ENCODE assay signal across 1 cellular context in genomic region chr14:102629011-102629444, GRCh38.
TF ChIP-seq lines count a peak whose summit lies in the region.

No MANE protein-coding gene starts in this region.

TF ChIP-seq in K562, 482 proteins besides CTCF, POLR2A, EP300 and RAD21 (continued from another document and continues in another):
- TF ChIP-seq ZBTB40 (IDR thresholded peaks at IDR 0.05): peak; percentile 48; the same call in 1 of the 2 replicates
- TF ChIP-seq ZBTB40 (CRISPR knock-in tag; IDR thresholded peaks at IDR 0.05): no peak
- TF ChIP-seq SAP30 (IDR thresholded peaks at IDR 0.05; ENCODE audit: borderline replicate concordance, insufficient read depth, low read depth, low read length, poor library complexity, severe bottlenecking): peak; percentile 60
- TF ChIP-seq TAF9B (IDR thresholded peaks at IDR 0.05; ENCODE audit: partially characterized antibody): peak; percentile 24
- no peak for TF ChIP-seq SNAPC5 (CRISPR knock-in tag; IDR thresholded peaks at IDR 0.05)
- TF ChIP-seq HNRNPLL (IDR thresholded peaks at IDR 0.05; ENCODE audit: low read depth, low read length, poor library complexity, severe bottlenecking): no peak
- TF ChIP-seq ZNF780A (CRISPR knock-in tag; IDR thresholded peaks at IDR 0.05): no peak
- peak; percentile 73; the same call in 1 of the 2 replicates for TF ChIP-seq SOX6 (IDR thresholded peaks at IDR 0.05)
- TF ChIP-seq ARID2 (IDR thresholded peaks at IDR 0.05): no peak
- TF ChIP-seq CHAMP1 (IDR thresholded peaks at IDR 0.05): no peak
- 0 out of 2 replicates have a peak, but pooled peaks have one; percentile 26 for TF ChIP-seq FOXM1 (IDR thresholded peaks at IDR 0.05; ENCODE audit: low read depth)
- TF ChIP-seq FOXM1 (CRISPR knock-in tag; IDR thresholded peaks at IDR 0.05; ENCODE audit: low read depth): no peak
- no peak for TF ChIP-seq HMG20A (CRISPR knock-in tag; conservative IDR thresholded peaks at IDR 0.05)
- no peak for TF ChIP-seq SAFB2 (IDR thresholded peaks at IDR 0.05; ENCODE audit: borderline replicate concordance, low read depth, low read length, severe bottlenecking)
- TF ChIP-seq ZZZ3 (IDR thresholded peaks at IDR 0.05): no peak
- peak; percentile 83 for TF ChIP-seq ARID1B (IDR thresholded peaks at IDR 0.05)
- no peak for TF ChIP-seq STAT5B (CRISPR knock-in tag; IDR thresholded peaks at IDR 0.05)
- TF ChIP-seq GATA2 (CRISPR knock-in tag; IDR thresholded peaks at IDR 0.05): no peak
- no peak for TF ChIP-seq ZMIZ1 (IDR thresholded peaks at IDR 0.05; ENCODE audit: low read depth in 2 of 2, low read length in 2 of 2)
- no peak for TF ChIP-seq TCF15 (CRISPR knock-in tag; IDR thresholded peaks at IDR 0.05)
- no peak for TF ChIP-seq XRCC3 (IDR thresholded peaks at IDR 0.05)
- TF ChIP-seq HLTF (IDR thresholded peaks at IDR 0.05): no peak
- TF ChIP-seq ELK3 (CRISPR knock-in tag; IDR thresholded peaks at IDR 0.05): no peak
- TF ChIP-seq TEAD1 (CRISPR knock-in tag; IDR thresholded peaks at IDR 0.05): no peak
- no peak for TF ChIP-seq E4F1 (CRISPR knock-in tag; IDR thresholded peaks at IDR 0.05; ENCODE audit: borderline replicate concordance)
- TF ChIP-seq ZBTB33 (CRISPR knock-in tag; IDR thresholded peaks at IDR 0.05): peak; percentile 92
- no peak for TF ChIP-seq TBL1XR1 (IDR thresholded peaks at IDR 0.05; ENCODE audit: low read length in 2 of 2)
- no peak for TF ChIP-seq KAT8 (IDR thresholded peaks at IDR 0.05; ENCODE audit: low read depth)
- no peak for TF ChIP-seq NFRKB (IDR thresholded peaks at IDR 0.05; ENCODE audit: low read depth)
- peak; percentile 50; the same call in 1 of the 2 replicates for TF ChIP-seq DPF2 (IDR thresholded peaks at IDR 0.05)
- no peak for TF ChIP-seq AFF4 (CRISPR knock-in tag; IDR thresholded peaks at IDR 0.05)
